ENCODE assay signal across 25 cellular contexts in genomic region chr10:130141038-130141437, GRCh38. TPM values are rescaled to one million over a fixed set of nuclear protein-coding genes. Genes with fewer than 3 reads are reported as not detected.
DNase-seq lines count a peak whose midpoint lies in the region; ATAC-seq and TF ChIP-seq lines count a peak whose summit lies in the region.
"Had no signal": no experiment of that assay in that cellular context is flagged by ENCODE, and none has a peak within 500 bp of the region (broad histone marks: within the 10 kb centered on the region; RNA-seq: fewer than 3 reads in every experiment).

No MANE protein-coding gene starts in this region.

- no peaks in the 10 kb centered on the region for H3K9me3 Mint-ChIP-seq in activated CD8-positive, alpha-beta memory T cell treated with anti-CD3 and anti-CD28 coated beads, Interleukin-2, amount 10 ng/mL, durations not matched to agents 7 days and 5 days (ENCODE audit: low read depth)
- H3K9me3 Mint-ChIP-seq in IgD-negative memory B cell (no peaks in the 10 kb centered on the region), osteocyte (ENCODE audit: unreplicated experiment) (no peaks in the 10 kb centered on the region)
- no peaks in the 10 kb centered on the region for H3K9me3 Mint-ChIP-seq in activated T-helper 1 cell treated with anti-CD3 and anti-CD28 coated beads, Interleukin-12 subunit alpha, Interleukin-12 subunit beta, Interleukin-2, Interleukin-4 antibody, amounts not matched to agents 30 ng/mL and 10 ng/mL and 1 ng/mL, durations not matched to agents 14 hours and 24 hours and 36 hours
- H3K9me3 Mint-ChIP-seq: immature natural killer cell; stimulated activated naive CD8-positive, alpha-beta T cell treated with anti-CD3 and anti-CD28 coated beads, Interleukin-15, amount 100 ng/mL, for 72 hours had no signal

- H3K36me3 Mint-ChIP-seq in activated CD8-positive, alpha-beta memory T cell treated with anti-CD3 and anti-CD28 coated beads, Interleukin-2, amount 10 ng/mL, durations not matched to agents 7 days and 5 days, result peaks cover 35% of the 10 kb centered on the region
- H3K36me3 Mint-ChIP-seq in IgD-negative memory B cell (peaks cover 7% of the 10 kb centered on the region), osteocyte (ENCODE audit: unreplicated experiment) (peaks cover 11% of the 10 kb centered on the region)
- peaks cover 35% of the 10 kb centered on the region for H3K36me3 Mint-ChIP-seq in activated T-helper 1 cell treated with anti-CD3 and anti-CD28 coated beads, Interleukin-12 subunit alpha, Interleukin-12 subunit beta, Interleukin-2, Interleukin-4 antibody, amounts not matched to agents 30 ng/mL and 10 ng/mL and 1 ng/mL, durations not matched to agents 14 hours and 24 hours and 36 hours (ENCODE audit: low read depth)

- no peak for ATAC-seq in activated CD8-positive, alpha-beta memory T cell treated with anti-CD3 and anti-CD28 coated beads, Interleukin-2, amount 10 ng/mL, durations not matched to agents 7 days and 5 days
- no peak for ATAC-seq in Right ventricle myocardium superior (ENCODE audit: poor library complexity)
- ATAC-seq: body of pancreas; heart right ventricle; PC-3; sciatic nerve; stimulated activated naive CD8-positive, alpha-beta T cell treated with anti-CD3 and anti-CD28 coated beads, Interleukin-15, amount 100 ng/mL, for 72 hours; upper lobe of right lung had no signal

- H3K27me3 Mint-ChIP-seq in activated CD8-positive, alpha-beta memory T cell treated with anti-CD3 and anti-CD28 coated beads, Interleukin-2, amount 10 ng/mL, durations not matched to agents 7 days and 5 days, result no peaks in the 10 kb centered on the region
- H3K27me3 Mint-ChIP-seq in IgD-negative memory B cell (no peaks in the 10 kb centered on the region), osteocyte (ENCODE audit: unreplicated experiment) (no peaks in the 10 kb centered on the region)
- H3K27me3 Mint-ChIP-seq in activated T-helper 1 cell treated with anti-CD3 and anti-CD28 coated beads, Interleukin-12 subunit alpha, Interleukin-12 subunit beta, Interleukin-2, Interleukin-4 antibody, amounts not matched to agents 30 ng/mL and 10 ng/mL and 1 ng/mL, durations not matched to agents 14 hours and 24 hours and 36 hours (ENCODE audit: insufficient read depth), result no peaks in the 10 kb centered on the region
- H3K27me3 Mint-ChIP-seq: stimulated activated naive CD8-positive, alpha-beta T cell treated with anti-CD3 and anti-CD28 coated beads, Interleukin-15, amount 100 ng/mL, for 72 hours had no signal

- intact Hi-C loops in activated T-helper 1 cell treated with anti-CD3 and anti-CD28 coated beads, Interleukin-12 subunit alpha, Interleukin-12 subunit beta, Interleukin-2, Interleukin-4 antibody, amounts not matched to agents 30 ng/mL and 10 ng/mL and 1 ng/mL, durations not matched to agents 14 hours and 24 hours and 36 hours (cut with micrococcal nuclease), result no loop called here
- intact Hi-C loops in Right ventricle myocardium superior (cut with DNase I), result no loop called here

- CTCF ChIA-PET in activated CD8-positive, alpha-beta memory T cell treated with anti-CD3 and anti-CD28 coated beads, Interleukin-2, amount 10 ng/mL, durations not matched to agents 7 days and 5 days (lab: Charles Lee), result interaction anchor here (1.2 to 2.0 kb wide), 3 partner anchors 30 to 39 kb away, joined by 3 to 9 read pairs (median 4); partner anchors contain the start of gene C10orf143

- H3K4me1 Mint-ChIP-seq in activated CD8-positive, alpha-beta memory T cell treated with anti-CD3 and anti-CD28 coated beads, Interleukin-2, amount 10 ng/mL, durations not matched to agents 7 days and 5 days, result peaks cover 56% of the 10 kb centered on the region
- peaks cover 41 to 55% (median 54%) of the 10 kb centered on the region in 3 donors for H3K4me1 Mint-ChIP-seq in IgD-negative memory B cell
- peaks cover 55% of the 10 kb centered on the region for H3K4me1 Mint-ChIP-seq in activated T-helper 1 cell treated with anti-CD3 and anti-CD28 coated beads, Interleukin-12 subunit alpha, Interleukin-12 subunit beta, Interleukin-2, Interleukin-4 antibody, amounts not matched to agents 30 ng/mL and 10 ng/mL and 1 ng/mL, durations not matched to agents 14 hours and 24 hours and 36 hours (ENCODE audit: low read depth)
- peaks cover 38% of the 10 kb centered on the region for H3K4me1 Mint-ChIP-seq in osteocyte (ENCODE audit: unreplicated experiment)

- H3K4me3 Mint-ChIP-seq in activated CD8-positive, alpha-beta memory T cell treated with anti-CD3 and anti-CD28 coated beads, Interleukin-2, amount 10 ng/mL, durations not matched to agents 7 days and 5 days, result no peak overlapping the region
- H3K4me3 Mint-ChIP-seq in IgD-negative memory B cell (peak overlapping the region in 3 of 4 donors; percentile 81 to 85 (median 83)), osteocyte (ENCODE audit: unreplicated experiment) (no peak overlapping the region)
- peak overlapping the region; percentile 30 for H3K4me3 Mint-ChIP-seq in activated T-helper 1 cell treated with anti-CD3 and anti-CD28 coated beads, Interleukin-12 subunit alpha, Interleukin-12 subunit beta, Interleukin-2, Interleukin-4 antibody, amounts not matched to agents 30 ng/mL and 10 ng/mL and 1 ng/mL, durations not matched to agents 14 hours and 24 hours and 36 hours

- H3K27ac Mint-ChIP-seq in activated CD8-positive, alpha-beta memory T cell treated with anti-CD3 and anti-CD28 coated beads, Interleukin-2, amount 10 ng/mL, durations not matched to agents 7 days and 5 days, result peak overlapping the region; percentile 9
- H3K27ac Mint-ChIP-seq in IgD-negative memory B cell, result peak overlapping the region; percentile 30 to 91 (median 31)
- no peak overlapping the region for H3K27ac Mint-ChIP-seq in activated T-helper 1 cell treated with anti-CD3 and anti-CD28 coated beads, Interleukin-12 subunit alpha, Interleukin-12 subunit beta, Interleukin-2, Interleukin-4 antibody, amounts not matched to agents 30 ng/mL and 10 ng/mL and 1 ng/mL, durations not matched to agents 14 hours and 24 hours and 36 hours
- H3K27ac Mint-ChIP-seq in osteocyte (ENCODE audit: unreplicated experiment), result no peak overlapping the region

- no peak for TF ChIP-seq CTCF in osteocyte (IDR thresholded peaks at IDR 0.05)

- no peak for DNase-seq in activated CD8-positive, alpha-beta memory T cell treated with anti-CD3 and anti-CD28 coated beads, Interleukin-2, amount 10 ng/mL, durations not matched to agents 7 days and 5 days
- DNase-seq in activated CD8-positive, alpha-beta memory T cell treated with anti-CD3 and anti-CD28 coated beads for 24 hours, result no peak
- no peak for DNase-seq in activated T-helper 1 cell treated with anti-CD3 and anti-CD28 coated beads, Interleukin-12 subunit alpha, Interleukin-12 subunit beta, Interleukin-2, Interleukin-4 antibody, amounts not matched to agents 30 ng/mL and 10 ng/mL and 1 ng/mL, durations not matched to agents 14 hours and 24 hours and 36 hours (ENCODE audit: low spot score)
- peak; percentile 17 for DNase-seq in osteocyte (ENCODE audit: extremely low spot score, unreplicated experiment)
- DNase-seq in amygdala (lab: John Stamatoyannopoulos, UW), result no peak
- no peak for DNase-seq in Right ventricle myocardium superior
- DNase-seq in NK-92 treated with Interleukin-12 subunit alpha and Interleukin-12 subunit beta, amount 100 ng/mL, for 24 hours (lab: John Stamatoyannopoulos, UW), result no peak
- DNase-seq: activated CD4-positive, CD25-positive, alpha-beta regulatory T cell treated with anti-CD3 and anti-CD28 coated beads, Interleukin-2, amount 50 U/mL, for 72 hours; activated CD8-positive, alpha-beta memory T cell treated with anti-CD3 and anti-CD28 coated beads, Interleukin-2, amount 50 U/mL, for 4 hours; activated naive CD4-positive, alpha-beta T cell treated with Interleukin-2 at 50 U/mL for 16 hours; body of pancreas; colonic mucosa; HCEC 1CT; heart right ventricle; immature natural killer cell; MM.1S; NCI-H1436 treated with DMSO at 0.1 percent for 48 hours; NCI-H2171; NCI-H526 treated with DMSO at 0.1 percent for 48 hours; ovary; PC-3; stimulated activated naive CD8-positive, alpha-beta T cell treated with anti-CD3 and anti-CD28 coated beads, Interleukin-15, amount 100 ng/mL, for 72 hours; upper lobe of right lung had no signal

RNA-seq across cellular contexts. Expression of gene GLRX3, which starts 4.8 kb away (rescaled TPM):
- total RNA-seq in activated CD8-positive, alpha-beta memory T cell treated with anti-CD3 and anti-CD28 coated beads, Interleukin-2, amount 10 ng/mL, durations not matched to agents 7 days and 5 days, result 10 to 100 TPM; 65.0 to 89.7 TPM
- polyA plus RNA-seq in IgD-negative memory B cell, result 78.7 TPM
- total RNA-seq in activated T-helper 1 cell treated with anti-CD3 and anti-CD28 coated beads, Interleukin-12 subunit alpha, Interleukin-12 subunit beta, Interleukin-2, Interleukin-4 antibody, amounts not matched to agents 30 ng/mL and 10 ng/mL and 1 ng/mL, durations not matched to agents 14 hours and 24 hours and 36 hours, result 119 and 129 TPM in 2 replicates
- total RNA-seq in osteocyte (58.7 and 61.2 TPM in 2 replicates), Right ventricle myocardium superior (64.7 TPM)

RNA-seq across cellular contexts. Expression of gene C10orf143, which starts 30.4 kb away (rescaled TPM):
- 1 to 10 TPM; 2.7 to 4.3 TPM for total RNA-seq in activated CD8-positive, alpha-beta memory T cell treated with anti-CD3 and anti-CD28 coated beads, Interleukin-2, amount 10 ng/mL, durations not matched to agents 7 days and 5 days
- 21.1 TPM for polyA plus RNA-seq in IgD-negative memory B cell
- total RNA-seq in activated T-helper 1 cell treated with anti-CD3 and anti-CD28 coated beads, Interleukin-12 subunit alpha, Interleukin-12 subunit beta, Interleukin-2, Interleukin-4 antibody, amounts not matched to agents 30 ng/mL and 10 ng/mL and 1 ng/mL, durations not matched to agents 14 hours and 24 hours and 36 hours, result 3.3 and 3.6 TPM in 2 replicates
- total RNA-seq in osteocyte (2.9 and 4.1 TPM in 2 replicates), Right ventricle myocardium superior (2.2 TPM)
- total RNA-seq: PC-3 had no signal

Comparison
In these comparisons a context has a peak if more than half of its experiments do, and no peak if none do; other contexts are left out.
1. H3K27ac Mint-ChIP-seq: peak in activated CD8-positive, alpha-beta memory T cell treated with anti-CD3 and anti-CD28 coated beads, Interleukin-2, amount 10 ng/mL, durations not matched to agents 7 days and 5 days (single experiment) and IgD-negative memory B cell (3 of 3); none in activated T-helper 1 cell treated with anti-CD3 and anti-CD28 coated beads, Interleukin-12 subunit alpha, Interleukin-12 subunit beta, Interleukin-2, Interleukin-4 antibody, amounts not matched to agents 30 ng/mL and 10 ng/mL and 1 ng/mL, durations not matched to agents 14 hours and 24 hours and 36 hours (single experiment) and osteocyte (single experiment).
2. H3K4me3 Mint-ChIP-seq: peak in IgD-negative memory B cell (3 of 4) and activated T-helper 1 cell treated with anti-CD3 and anti-CD28 coated beads, Interleukin-12 subunit alpha, Interleukin-12 subunit beta, Interleukin-2, Interleukin-4 antibody, amounts not matched to agents 30 ng/mL and 10 ng/mL and 1 ng/mL, durations not matched to agents 14 hours and 24 hours and 36 hours (single experiment); none in activated CD8-positive, alpha-beta memory T cell treated with anti-CD3 and anti-CD28 coated beads, Interleukin-2, amount 10 ng/mL, durations not matched to agents 7 days and 5 days (single experiment) and osteocyte (single experiment).